18 cellular contexts compared by ENCODE assay signal in the genomic region with DNA sequence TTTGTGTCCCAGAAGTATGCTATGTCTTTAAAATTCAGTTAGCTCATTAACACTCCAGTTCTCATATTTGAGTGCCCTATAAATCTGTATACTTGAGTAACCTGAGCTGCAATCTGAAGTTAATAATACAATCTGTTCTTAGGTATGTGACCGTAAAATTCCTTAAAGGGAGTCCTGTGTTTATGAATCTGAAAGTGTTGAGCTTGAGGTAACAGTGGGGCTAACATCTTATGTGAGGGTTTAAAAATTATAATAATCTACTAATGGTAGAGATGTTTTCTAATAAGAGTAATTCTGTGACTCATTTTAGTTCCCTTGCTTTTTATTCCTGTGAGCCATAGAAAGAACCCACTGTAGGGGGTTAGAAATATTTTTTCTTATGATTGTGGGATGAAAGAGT.
"Had no signal": no experiment of that assay in that cellular context is flagged by ENCODE, and none has a peak within 500 bp of the region (broad histone marks: within the 10 kb centered on the region; RNA-seq: fewer than 3 reads in every experiment).

No MANE protein-coding gene starts in this region.

- DNase-seq: effector memory CD4-positive, alpha-beta T cell; heart left ventricle; hippocampal formation; left colon; left ventricle myocardium superior; mesenchymal stem cell; naive thymus-derived CD4-positive, alpha-beta T cell; psoas muscle; stimulated activated CD4-positive, alpha-beta T cell treated with anti-CD3 and anti-CD28 coated beads, Interleukin-2, amount 100 ng/mL, for 24 hours; stimulated activated CD4-positive, alpha-beta T cell treated with anti-CD3 and anti-CD28 coated beads, Interleukin-4, amount 100 ng/mL, for 4 hours; stimulated activated naive CD4-positive, alpha-beta T cell had no signal

- H3K27me3 ChIP-seq: heart left ventricle, neutrophil had no signal

- H3K36me3 ChIP-seq: heart left ventricle, neutrophil had no signal

- FAIRE-seq: endometrium, frontal cortex, urothelium cell line had no signal

- H3K9me3 ChIP-seq: heart left ventricle, neutrophil, psoas muscle had no signal

- H3K4me1 ChIP-seq: heart left ventricle, psoas muscle had no signal

- H3K4me3 ChIP-seq: heart left ventricle, lung, psoas muscle had no signal

- ATAC-seq: esophagus mucosa; heart left ventricle; left colon; left ventricle myocardium superior; naive thymus-derived CD4-positive, alpha-beta T cell; psoas muscle; sciatic nerve had no signal

- H3K27ac ChIP-seq: heart left ventricle, neutrophil, psoas muscle had no signal
